14 cellular contexts compared by ENCODE assay signal in genomic region chr3:72194464-72194857, GRCh38.
"Had no signal": no experiment of that assay in that cellular context is flagged by ENCODE, and none has a peak within 500 bp of the region (broad histone marks: within the 10 kb centered on the region; RNA-seq: fewer than 3 reads in every experiment).

No MANE protein-coding gene starts in this region.

- H3K4me1 ChIP-seq: gastrocnemius medialis, heart right ventricle, spleen, testis, tibial nerve had no signal

- H3K27me3 ChIP-seq: gastrocnemius medialis, heart right ventricle, spleen, testis, tibial nerve had no signal

- DNase-seq: effector memory CD4-positive, alpha-beta T cell; heart right ventricle; hypothalamus; mammary epithelial cell; natural killer cell; spleen; stimulated activated CD4-positive, alpha-beta T cell treated with anti-CD3 and anti-CD28 coated beads, Interleukin-15, amount 100 ng/mL, for 24 hours; stimulated activated CD4-positive, alpha-beta T cell treated with anti-CD3 and anti-CD28 coated beads, Interleukin-1b, Interleukin-23, amount 100 ng/mL, for 48 hours; stimulated activated CD4-positive, alpha-beta T cell treated with anti-CD3 and anti-CD28 coated beads, Interleukin-4, amount 100 ng/mL, for 24 hours; stimulated activated naive CD8-positive, alpha-beta T cell treated with anti-CD3 and anti-CD28 coated beads, Interleukin-15, amount 100 ng/mL, for 72 hours; testis had no signal

- H3K9me3 ChIP-seq: gastrocnemius medialis, testis had no signal

- H3K36me3 ChIP-seq: gastrocnemius medialis, heart right ventricle, spleen, tibial nerve had no signal

- H3K27ac ChIP-seq: coronary artery, gastrocnemius medialis, heart right ventricle, spleen, tibial nerve had no signal

- H3K4me3 ChIP-seq: coronary artery, gastrocnemius medialis, heart right ventricle, spleen, testis, tibial nerve had no signal
